Comparison of ENCODE assay signal across 37 cellular contexts in the genomic region with DNA sequence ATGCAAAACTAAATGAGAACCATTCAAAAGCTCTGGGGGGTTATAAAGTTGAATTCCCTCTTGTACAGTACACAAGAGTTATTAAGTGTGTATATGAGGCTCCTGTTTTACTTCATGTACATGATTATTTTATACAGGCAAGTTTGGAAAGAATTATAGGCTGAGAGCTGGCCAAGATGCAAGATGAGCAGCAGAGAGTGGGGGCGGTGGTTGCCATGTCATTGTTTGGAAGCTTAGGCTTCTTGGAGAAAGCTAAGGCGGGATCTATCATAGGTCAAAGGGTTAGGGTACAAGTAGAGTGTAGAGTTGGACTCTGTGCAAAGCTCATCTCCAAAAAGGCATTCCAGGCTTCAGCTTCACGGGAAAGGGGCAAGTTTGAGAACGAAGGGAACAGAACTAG.
"Had no signal": no experiment of that assay in that cellular context is flagged by ENCODE, and none has a peak within 500 bp of the region (broad histone marks: within the 10 kb centered on the region; RNA-seq: fewer than 3 reads in every experiment).

No MANE protein-coding gene starts in this region.

- H3K27me3 ChIP-seq: body of pancreas, breast epithelium had no signal

- H3K4me3 ChIP-seq: body of pancreas, breast epithelium had no signal

- H3K36me3 ChIP-seq: breast epithelium had no signal

- H3K4me1 ChIP-seq: body of pancreas, breast epithelium had no signal

- H3K27ac ChIP-seq: body of pancreas, breast epithelium, RWPE1, VCaP had no signal

- H3K9me3 ChIP-seq: body of pancreas, breast epithelium had no signal

- DNase-seq: activated B cell treated with CpG ODN at 0.5 μM for 24 hours; activated CD4-positive, alpha-beta T cell treated with anti-CD3 and anti-CD28 coated beads for 1 hour; activated CD4-positive, alpha-beta T cell treated with anti-CD3 and anti-CD28 coated beads, Interleukin-2, amount 10 ng/mL, durations not matched to agents 24 days and 14 days; activated CD4-positive, alpha-beta T cell treated with anti-CD3 and anti-CD28 coated beads, Interleukin-2, amount 50 U/mL, for 4 hours; activated CD8-positive, alpha-beta T cell treated with anti-CD3 and anti-CD28 coated beads for 36 hours; activated effector memory CD4-positive, alpha-beta T cell treated with anti-CD3 and anti-CD28 coated beads, Interleukin-2, amount 50 U/mL, for 16 hours; activated naive CD4-positive, alpha-beta T cell; activated naive CD4-positive, alpha-beta T cell treated with anti-CD3 and anti-CD28 coated beads, Interleukin-2, amount 50 U/mL, for 16 hours; activated naive CD8-positive, alpha-beta T cell treated with anti-CD3 and anti-CD28 coated beads for 36 hours; activated T-cell treated with anti-CD3 and anti-CD28 coated beads, Interleukin-2, amount 50 U/mL, for 1 hour; activated T-cell treated with anti-CD3 and anti-CD28 coated beads, Interleukin-2, amount 50 U/mL, for 72 hours; body of pancreas; caudate nucleus; Karpas-422; KBM-7; NCI-H1048; NCI-H1105 treated with DMSO at 0.1 percent for 48 hours; NCI-H1436 treated with DMSO at 0.1 percent for 48 hours; NCI-H1694 treated with DMSO at 0.1 percent for 48 hours; NCI-H2029 treated with DMSO at 0.1 percent for 48 hours; NCI-H2107; NCI-H2171; NCI-H510A; NCI-H526; NCI-H748 treated with DMSO at 0.1 percent for 48 hours; NK-92 treated with Interleukin-12 subunit alpha and Interleukin-12 subunit beta, amount 100 ng/mL, for 24 hours; PC-3; SIG-M5; SW 1271; T-helper 1 cell; T-helper 2 cell; T-helper 9 cell had no signal

- ATAC-seq: activated CD8-positive, alpha-beta T cell treated with anti-CD3 and anti-CD28 coated beads for 36 hours; activated T-cell treated with anti-CD3 and anti-CD28 coated beads, Interleukin-2, amount 50 U/mL, for 72 hours; activated T-helper 17 cell treated with anti-CD3 and anti-CD28 coated beads, Interleukin-2, amount 50 U/mL, for 72 hours; body of pancreas; PC-3; Right ventricle myocardium inferior had no signal
